ENCODE assay signal across 8 cellular contexts in the genomic region with DNA sequence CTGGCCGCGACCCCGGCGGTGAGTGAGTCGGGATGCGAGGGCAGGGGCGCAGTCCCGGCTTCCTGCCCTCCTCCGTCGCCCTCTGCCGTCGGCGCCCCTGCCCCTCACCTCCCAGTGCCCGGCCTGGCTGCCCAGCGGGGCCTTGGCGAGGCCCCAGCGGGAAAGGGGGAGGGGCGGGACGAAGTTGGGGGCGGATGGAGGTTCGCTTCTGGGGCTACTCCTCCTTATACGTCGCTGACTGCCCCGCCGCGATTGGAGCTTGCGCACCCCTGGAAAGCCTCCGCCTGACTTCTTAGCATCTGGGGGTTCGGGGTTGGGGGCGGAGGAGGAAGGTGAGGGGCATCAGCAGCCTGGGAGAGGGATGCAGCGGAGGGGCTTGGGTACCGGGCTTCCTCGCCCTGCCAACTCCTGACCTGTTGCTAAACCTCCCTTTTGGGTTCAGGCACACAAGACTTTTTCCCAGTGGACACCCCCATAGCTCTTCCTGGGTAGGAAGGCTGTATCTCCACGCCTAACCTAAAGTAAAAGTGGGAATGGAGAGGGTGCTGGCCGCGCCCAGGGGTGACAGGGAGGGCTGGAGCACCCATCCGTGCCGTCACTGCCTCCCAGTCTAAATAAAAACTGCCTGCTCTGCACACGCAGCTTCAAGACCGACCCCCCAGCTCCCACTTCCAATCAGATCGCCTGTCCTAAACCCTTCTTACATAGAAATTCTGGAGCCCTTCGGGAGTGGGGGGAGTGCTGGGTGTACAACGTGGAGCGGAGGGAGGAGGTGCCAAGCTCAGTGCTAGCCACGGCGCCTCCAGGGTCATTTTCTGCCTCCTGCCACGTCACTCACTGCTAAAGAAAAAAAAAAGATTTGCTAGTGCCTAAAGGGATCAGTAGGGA. TPM values are rescaled to one million over a fixed set of nuclear protein-coding genes. Genes with fewer than 3 reads are reported as not detected.
DNase-seq lines count a peak whose midpoint lies in the region; ATAC-seq and TF ChIP-seq lines count a peak whose summit lies in the region.

No MANE protein-coding gene starts in this region.

- ATAC-seq in GM19463 (IDR thresholded peaks at IDR 0.05; ENCODE audit: unreplicated experiment): peak; percentile 23

- H3K4me1 Mint-ChIP-seq in nephron: peaks cover 36% of the 10 kb centered on the region

- TF ChIP-seq POLR2A in Peyer's patch (IDR thresholded peaks at IDR 0.05) (peak; percentile 22 to 41), stomach (IDR thresholded peaks at IDR 0.05) (no peak)

- no peaks in the 10 kb centered on the region for H3K9me3 Mint-ChIP-seq in nephron

- H3K4me1 ChIP-seq in Peyer's patch (peaks cover 0 to 30% (median 3%) of the 10 kb centered on the region in 4 donors), stomach (peaks cover 19 to 62% (median 39%) of the 10 kb centered on the region in 4 donors)

- TF ChIP-seq CTCF in Peyer's patch (IDR thresholded peaks at IDR 0.05): peak in 2 of 6 experiments; percentile 6 to 20
- peak; percentile 2 for TF ChIP-seq CTCF in fibroblast of the aortic adventitia (IDR thresholded peaks at IDR 0.05; ENCODE audit: insufficient read depth, low read length)
- TF ChIP-seq CTCF in nephron (IDR thresholded peaks at IDR 0.05; ENCODE audit: unreplicated experiment in 3 of 3): no peak
- peak in 1 of 7 experiments; percentile 16 for TF ChIP-seq CTCF in stomach (IDR thresholded peaks at IDR 0.05)

- H3K4me3 Mint-ChIP-seq in nephron: peak overlapping the region; percentile 98 to 100 (median 99)

- H3K27ac Mint-ChIP-seq in nephron: peak overlapping the region; percentile 91 to 98 (median 93)

- peak; percentile 56 for DNase-seq in CMK (ENCODE audit: low read depth)
- peak; percentile 73 for DNase-seq in HS-27A (ENCODE audit: low read depth)
- DNase-seq in Peyer's patch: peak; percentile 54 to 77 (median 77)
- DNase-seq in activated effector memory CD4-positive, alpha-beta T cell treated with Interleukin-2 at 50 U/mL for 16 hours: peak; percentile 38
- peak; percentile 86 for DNase-seq in fibroblast of the aortic adventitia (ENCODE audit: low read depth)
- DNase-seq in stomach: peak; percentile 67

- H3K27ac ChIP-seq in Peyer's patch: peak overlapping the region; percentile 94 to 98 (median 97)
- peak overlapping the region; percentile 97 to 100 (median 99) for H3K27ac ChIP-seq in stomach

- H3K36me3 ChIP-seq in Peyer's patch: peaks cover 0 to under 1% (median 0%) of the 10 kb centered on the region in 3 donors
- peaks cover 0 to 9% (median 0%) of the 10 kb centered on the region in 4 donors for H3K36me3 ChIP-seq in stomach

- H3K27me3 Mint-ChIP-seq in nephron (ENCODE audit: low read depth): no peaks in the 10 kb centered on the region

- H3K9me3 ChIP-seq in Peyer's patch (no peaks in the 10 kb centered on the region), stomach (no peaks in the 10 kb centered on the region)

- H3K27me3 ChIP-seq in Peyer's patch (no peaks in the 10 kb centered on the region), stomach (no peaks in the 10 kb centered on the region)

- peak overlapping the region; percentile 95 to 98 (median 98) for H3K4me3 ChIP-seq in Peyer's patch
- H3K4me3 ChIP-seq in fibroblast of the aortic adventitia (ENCODE audit: low read depth, low read length): peak overlapping the region; percentile 81
- H3K4me3 ChIP-seq in stomach: peak overlapping the region; percentile 85 to 96 (median 89)

- intact Hi-C loops in stomach (cut with DNase I; ENCODE audit: low total_unique reads): no loop called here

- WGBS in stomach, 5 donors: 0 to 1% (median 1%) methylated on average over 27 to 47 of the region's 47 CpGs

- peaks cover 16% of the 10 kb centered on the region for H3K36me3 Mint-ChIP-seq in nephron (ENCODE audit: low read depth)

- no peak for TF ChIP-seq EP300 in stomach (IDR thresholded peaks at IDR 0.05)

RNA-seq across cellular contexts. Expression of a gene that starts 0.6 kb away (rescaled TPM):
- total RNA-seq in Peyer's patch (10 to 100 TPM; 14.2 to 30.5 (median 28.1) TPM), fibroblast of the aortic adventitia (ENCODE audit: low replicate concordance) (136 and 138 TPM in 2 replicates), stomach (100 to 1,000 TPM in 2 of 5 donors, 10 to 100 TPM in 3; 26.8 to 108 (median 36.7) TPM)
- polyA plus RNA-seq in stomach: 10 to 100 TPM; 12.9 to 32.1 (median 21.1) TPM

RNA-seq across cellular contexts. Expression of a gene that starts 30.7 kb away (rescaled TPM):
- total RNA-seq in Peyer's patch (10 to 100 TPM; 10.9 to 19.0 (median 14.8) TPM), fibroblast of the aortic adventitia (ENCODE audit: low replicate concordance) (5.2 and 7.4 TPM in 2 replicates), stomach (10 to 100 TPM; 15.2 to 32.5 (median 17.1) TPM)
- polyA plus RNA-seq in stomach: 10 to 100 TPM in 2 of 3 donors, 1 to 10 TPM in 1; 9.0 to 18.8 (median 13.9) TPM

Comparison
In these comparisons a context has a peak if more than half of its experiments do, and no peak if none do; other contexts are left out.
1. Peak in every context shown above with its lines: DNase-seq, ATAC-seq, H3K4me3 ChIP-seq and H3K27ac ChIP-seq.
2. POLR2A ChIP-seq: peak in Peyer's patch (2 of 2); none in stomach (0 of 4).